Comparison of ENCODE assay signal across 30 cellular contexts in genomic region chr14:97107070-97107469, GRCh38.
DNase-seq lines count a peak whose midpoint lies in the region; ATAC-seq, FAIRE-seq and TF ChIP-seq lines count a peak whose summit lies in the region.
"Had no signal": no experiment of that assay in that cellular context is flagged by ENCODE, and none has a peak within 500 bp of the region (broad histone marks: within the 10 kb centered on the region; RNA-seq: fewer than 3 reads in every experiment).

No MANE protein-coding gene starts in this region.

- no peak overlapping the region for H3K27ac ChIP-seq in A549
- H3K27ac ChIP-seq in upper lobe of left lung = no peak overlapping the region
- H3K27ac ChIP-seq: coronary artery, neural progenitor cell, parathyroid adenoma, SK-N-MC, skin epidermis had no signal

- H3K4me1 ChIP-seq in A549 (no peaks in the 10 kb centered on the region), upper lobe of left lung (no peaks in the 10 kb centered on the region)
- H3K4me1 ChIP-seq: BE2C, neural progenitor cell, parathyroid adenoma had no signal

- 0 out of 3 replicates have a peak, but pooled peaks cover 3% of the 10 kb centered on the region for H3K9me3 ChIP-seq in A549
- peaks cover 0 to 9% (median 4%) of the 10 kb centered on the region in 4 donors for H3K9me3 ChIP-seq in upper lobe of left lung
- H3K9me3 ChIP-seq: BE2C had no signal

- TF ChIP-seq EP300 in A549 (IDR thresholded peaks at IDR 0.05) = no peak
- TF ChIP-seq EP300 in upper lobe of left lung (IDR thresholded peaks at IDR 0.05) = no peak

- H3K4me3 ChIP-seq in A549 = no peak overlapping the region
- no peak overlapping the region for H3K4me3 ChIP-seq in upper lobe of left lung
- H3K4me3 ChIP-seq: coronary artery, neural progenitor cell, SK-N-MC, skin epidermis had no signal

- no peaks in the 10 kb centered on the region for H3K27me3 ChIP-seq in upper lobe of left lung
- H3K27me3 ChIP-seq: BE2C, neural progenitor cell had no signal

- TF ChIP-seq POLR2A in A549 (IDR thresholded peaks at IDR 0.05; ENCODE audit: low read length) = no peak
- no peak for TF ChIP-seq POLR2A in upper lobe of left lung (IDR thresholded peaks at IDR 0.05)

- no peak for FAIRE-seq in A549 (lab: Jason Lieb, UNC)
- FAIRE-seq: A204.1, frontal cortex had no signal

- POLR2A ChIA-PET in A549 (lab: Yijun Ruan, JAX) = no interaction called here

- CTCF ChIA-PET in A549 (lab: Yijun Ruan, JAX) = interaction anchor here (0.9 to 1.5 kb wide), 2 partner anchors 9 to 13 kb away, joined by 3 to 4 read pairs; no protein-coding TSS in a partner anchor

- DNase-seq in A549 (ENCODE audit: low read depth in 1 of 2, low spot score in 1 of 2) (peak; percentile 13 to 34), GM03348 (ENCODE audit: low spot score) (peak; percentile 52), M059J (ENCODE audit: low read depth) (peak; percentile 85), T1000 (lab: John Stamatoyannopoulos, UW) (peak; percentile 80), NCI-H2227 (lab: John Stamatoyannopoulos, UW; ENCODE audit: unreplicated experiment) (no peak), upper lobe of left lung (no peak)
- DNase-seq: activated CD4-positive, CD25-positive, alpha-beta regulatory T cell; activated naive CD8-positive, alpha-beta T cell treated with anti-CD3 and anti-CD28 coated beads, Interleukin-2, amount 50 U/mL, for 24 hours; activated T-cell treated with anti-CD3 and anti-CD28 coated beads, Interleukin-2, amount 50 U/mL, for 4 hours; BE2C; caudate nucleus; CD8-positive, alpha-beta memory T cell; effector memory CD4-positive, alpha-beta T cell; H9; IMR-90; NCI-H1048; NCI-H446; retina; RPMI8226; stimulated activated naive B cell treated with anti-CD40 and anti-IgM and Interleukin-4, amounts not matched to agents 10 μg/mL and 1 μg/mL and 100 μg/mL, for 72 hours; substantia nigra had no signal

- no peaks in the 10 kb centered on the region for H3K36me3 ChIP-seq in upper lobe of left lung
- H3K36me3 ChIP-seq: BE2C, neural progenitor cell had no signal

- 38% methylated on average over 9 of the region's 9 CpGs for WGBS in A549 (ENCODE audit: missing lambda C conversion rate)
- 82 to 90% methylated on average over 9 of the region's 9 CpGs for WGBS in upper lobe of left lung, 2 donors

- ATAC-seq in A549 (peak in 1 of 2 experiments; percentile 32; a peak in 1 of 6 replicates), HG02852 (IDR thresholded peaks at IDR 0.05; ENCODE audit: unreplicated experiment) (no peak), upper lobe of left lung (ENCODE audit: low FRiP score in 2 of 2) (no peak), GM19397 (IDR thresholded peaks at IDR 0.05; ENCODE audit: unreplicated experiment) (no peak)
- ATAC-seq: activated naive CD8-positive, alpha-beta T cell treated with anti-CD3 and anti-CD28 coated beads, Interleukin-2, amount 50 U/mL, for 24 hours; activated T-cell treated with anti-CD3 and anti-CD28 coated beads, Interleukin-2, amount 50 U/mL, for 4 hours had no signal

- H3K4me2 ChIP-seq in A549 = no peak overlapping the region
- H3K4me2 ChIP-seq: neural progenitor cell had no signal

- TF ChIP-seq CTCF in A549 (IDR thresholded peaks at IDR 0.05) = no peak
- no peak for TF ChIP-seq CTCF in upper lobe of left lung (IDR thresholded peaks at IDR 0.05)

- no peak for TF ChIP-seq RAD21 in A549 (conservative IDR thresholded peaks at IDR 0.05 in 1 of 2, IDR thresholded peaks at IDR 0.05 in 1 of 2)

TF ChIP-seq in A549, 52 proteins besides CTCF, POLR2A, EP300 and RAD21:
- no peak for TF ChIP-seq HOXB5 (CRISPR knock-in tag; IDR thresholded peaks at IDR 0.05)
- no peak for TF ChIP-seq KDM5A (IDR thresholded peaks at IDR 0.05)
- no peak for TF ChIP-seq ZNF302 (CRISPR knock-in tag; IDR thresholded peaks at IDR 0.05)
- no peak for TF ChIP-seq TP53 (CRISPR knock-in tag; IDR thresholded peaks at IDR 0.05)
- TF ChIP-seq BCL3 (IDR thresholded peaks at IDR 0.05) = no peak
- no peak for TF ChIP-seq E2F6 (IDR thresholded peaks at IDR 0.05; ENCODE audit: borderline replicate concordance, low read depth)
- TF ChIP-seq USF2 (IDR thresholded peaks at IDR 0.05) = no peak
- TF ChIP-seq RCOR1 (IDR thresholded peaks at IDR 0.05; ENCODE audit: low read depth, low read length) = no peak
- TF ChIP-seq MYC (IDR thresholded peaks at IDR 0.05; ENCODE audit: borderline replicate concordance, low read length) = no peak
- TF ChIP-seq CHD4 (IDR thresholded peaks at IDR 0.05; ENCODE audit: borderline replicate concordance) = no peak
- no peak for TF ChIP-seq MAX (IDR thresholded peaks at IDR 0.05)
- no peak for TF ChIP-seq SMC3 (IDR thresholded peaks at IDR 0.05)
- TF ChIP-seq HDAC2 (IDR thresholded peaks at IDR 0.05) = no peak
- TF ChIP-seq GATA3 (IDR thresholded peaks at IDR 0.05; ENCODE audit: borderline replicate concordance) = no peak
- no peak for TF ChIP-seq CEBPB (IDR thresholded peaks at IDR 0.05)
- no peak for TF ChIP-seq FOSB (CRISPR knock-in tag; IDR thresholded peaks at IDR 0.05)

Comparison
In these comparisons a context has a peak if more than half of its experiments do, and no peak if none do; other contexts are left out.
1. DNase-seq: peak in A549 (2 of 2), GM03348 (single experiment), M059J (single experiment) and T1000 (single experiment); none in NCI-H2227 (single experiment) and upper lobe of left lung (0 of 2).